In genomic region chr16:1780677-1781072, GRCh38 we compare ENCODE assay signal across 11 cellular contexts. TPM values are rescaled to one million over a fixed set of nuclear protein-coding genes. Genes with fewer than 3 reads are reported as not detected.
DNase-seq lines count a peak whose midpoint lies in the region; ATAC-seq and TF ChIP-seq lines count a peak whose summit lies in the region.
"Had no signal": no experiment of that assay in that cellular context is flagged by ENCODE, and none has a peak within 500 bp of the region (broad histone marks: within the 10 kb centered on the region; RNA-seq: fewer than 3 reads in every experiment).

No MANE protein-coding gene starts in this region.

- H3K36me3 ChIP-seq in OCI-LY1 (ENCODE audit: insufficient read depth, low read length) (peaks cover 52% of the 10 kb centered on the region), endodermal cell (ENCODE audit: control insufficient read depth, insufficient read depth, low read length) (peaks cover 21% of the 10 kb centered on the region)

- no peaks in the 10 kb centered on the region for H3K27me3 ChIP-seq in OCI-LY1 (ENCODE audit: insufficient read depth, low read length)
- no peaks in the 10 kb centered on the region for H3K27me3 ChIP-seq in endodermal cell (ENCODE audit: control insufficient read depth, insufficient read depth, low read length, poor library complexity, severe bottlenecking)

- no peak overlapping the region for H3K27ac ChIP-seq in OCI-LY1 (ENCODE audit: low read depth, low read length, poor library complexity, severe bottlenecking)
- no peak overlapping the region for H3K27ac ChIP-seq in endodermal cell (ENCODE audit: low read depth, low read length)
- H3K27ac ChIP-seq: WERI-Rb-1 had no signal

- H3K36me3 Mint-ChIP-seq in activated naive CD4-positive, alpha-beta T cell treated with anti-CD3 and anti-CD28 coated beads, Interleukin-2, amount 10 ng/mL, durations not matched to agents 7 days and 5 days, result no peaks in the 10 kb centered on the region
- peaks cover 15% of the 10 kb centered on the region for H3K36me3 Mint-ChIP-seq in endodermal cell (ENCODE audit: low read depth)
- H3K36me3 Mint-ChIP-seq in progenitor cell of endocrine pancreas (ENCODE audit: insufficient read depth), result peaks cover 1% of the 10 kb centered on the region

- ATAC-seq in GM21367 (IDR thresholded peaks at IDR 0.05; ENCODE audit: unreplicated experiment), result no peak

- H4K20me1 ChIP-seq in OCI-LY1 (ENCODE audit: insufficient read depth, low read length), result no peaks in the 10 kb centered on the region

- DNase-seq in activated naive CD4-positive, alpha-beta T cell treated with anti-CD3 and anti-CD28 coated beads, Interleukin-2, amount 10 ng/mL, durations not matched to agents 7 days and 5 days, result no peak
- DNase-seq in activated naive CD4-positive, alpha-beta T cell treated with Interleukin-2 at 50 U/mL for 16 hours, result no peak
- no peak for DNase-seq in endodermal cell
- no peak for DNase-seq in progenitor cell of endocrine pancreas (ENCODE audit: low spot score, unreplicated experiment)
- DNase-seq in retina, result no peak
- no peak for DNase-seq in NCI-H526 treated with DMSO at 0.1 percent for 48 hours (lab: John Stamatoyannopoulos, UW)
- DNase-seq: NCI-H1694, OCI-M1 had no signal

- no peaks in the 10 kb centered on the region for H3K27me3 Mint-ChIP-seq in activated naive CD4-positive, alpha-beta T cell treated with anti-CD3 and anti-CD28 coated beads, Interleukin-2, amount 10 ng/mL, durations not matched to agents 7 days and 5 days
- H3K27me3 Mint-ChIP-seq in endodermal cell (ENCODE audit: insufficient read depth), result no peaks in the 10 kb centered on the region
- H3K27me3 Mint-ChIP-seq in progenitor cell of endocrine pancreas, result no peaks in the 10 kb centered on the region

- H3K9me3 ChIP-seq in OCI-LY1 (ENCODE audit: low read length) (no peaks in the 10 kb centered on the region), endodermal cell (ENCODE audit: control insufficient read depth, low read length) (no peaks in the 10 kb centered on the region)

- no peak overlapping the region for H2AFZ ChIP-seq in OCI-LY1 (ENCODE audit: low read length)

- H3K4me2 ChIP-seq in OCI-LY1 (ENCODE audit: low read length), result peak overlapping the region; percentile 82; the same call in 1 of the 2 replicates

- H3K27ac Mint-ChIP-seq in activated naive CD4-positive, alpha-beta T cell treated with anti-CD3 and anti-CD28 coated beads, Interleukin-2, amount 10 ng/mL, durations not matched to agents 7 days and 5 days, result no peak overlapping the region
- peak overlapping the region; percentile 17 for H3K27ac Mint-ChIP-seq in endodermal cell
- H3K27ac Mint-ChIP-seq in progenitor cell of endocrine pancreas, result no peak overlapping the region

- CTCF ChIA-PET in activated naive CD4-positive, alpha-beta T cell treated with anti-CD3 and anti-CD28 coated beads, Interleukin-2, amount 10 ng/mL, durations not matched to agents 7 days and 5 days (lab: Charles Lee), result no interaction called here

- peaks cover 28% of the 10 kb centered on the region for H3K4me1 Mint-ChIP-seq in activated naive CD4-positive, alpha-beta T cell treated with anti-CD3 and anti-CD28 coated beads, Interleukin-2, amount 10 ng/mL, durations not matched to agents 7 days and 5 days
- H3K4me1 Mint-ChIP-seq in endodermal cell (peaks cover 10% of the 10 kb centered on the region), progenitor cell of endocrine pancreas (ENCODE audit: low read depth) (peaks cover 14% of the 10 kb centered on the region)

- no peak for TF ChIP-seq CTCF in OCI-LY1 (IDR thresholded peaks at IDR 0.05; ENCODE audit: low read length)
- no peak for TF ChIP-seq CTCF in endodermal cell (conservative IDR thresholded peaks at IDR 0.05)
- no peak for TF ChIP-seq CTCF in progenitor cell of endocrine pancreas (IDR thresholded peaks at IDR 0.05; ENCODE audit: unreplicated experiment)

- no peaks in the 10 kb centered on the region for H3K9me3 Mint-ChIP-seq in activated naive CD4-positive, alpha-beta T cell treated with anti-CD3 and anti-CD28 coated beads, Interleukin-2, amount 10 ng/mL, durations not matched to agents 7 days and 5 days
- H3K9me3 Mint-ChIP-seq in endodermal cell, result no peaks in the 10 kb centered on the region
- H3K9me3 Mint-ChIP-seq in progenitor cell of endocrine pancreas (ENCODE audit: low read depth), result no peaks in the 10 kb centered on the region

- H3K9ac ChIP-seq in OCI-LY1 (ENCODE audit: low read length) (peak overlapping the region; percentile 73; the same call in 1 of the 2 replicates), endodermal cell (ENCODE audit: extremely low read depth, low read length, poor library complexity, severe bottlenecking) (no peak overlapping the region)

- peaks cover 6% of the 10 kb centered on the region for H3K79me2 ChIP-seq in OCI-LY1 (ENCODE audit: insufficient read depth, low read length)

- H3K4me3 ChIP-seq in OCI-LY1 (ENCODE audit: low read depth, low read length, poor library complexity, severe bottlenecking), result peak overlapping the region; percentile 97
- H3K4me3 ChIP-seq in endodermal cell (ENCODE audit: low read length), result peak overlapping the region; percentile 96

- H3K9me2 ChIP-seq in OCI-LY1 (ENCODE audit: low read depth, low read length), result no peaks in the 10 kb centered on the region

- 87 to 96% methylated on average over 6 of the region's 6 CpGs for WGBS in endodermal cell (ENCODE audit: insufficient coverage in 1 of 2, insufficient read length in 1 of 2), 2 experiments

- peak overlapping the region; percentile 82 for H3K4me3 Mint-ChIP-seq in activated naive CD4-positive, alpha-beta T cell treated with anti-CD3 and anti-CD28 coated beads, Interleukin-2, amount 10 ng/mL, durations not matched to agents 7 days and 5 days
- H3K4me3 Mint-ChIP-seq in endodermal cell (peak overlapping the region; percentile 85), progenitor cell of endocrine pancreas (ENCODE audit: low read depth) (peak overlapping the region; percentile 85)

- H3F3A ChIP-seq in OCI-LY1 (ENCODE audit: insufficient read depth, low read length), result 0 out of 2 replicates have a peak, but pooled peaks cover 3% of the 10 kb centered on the region

- H3K4me1 ChIP-seq in OCI-LY1 (ENCODE audit: insufficient read depth, low read length, severe bottlenecking) (peaks cover 20% of the 10 kb centered on the region), endodermal cell (ENCODE audit: control insufficient read depth, insufficient read depth, low read length) (peaks cover 8% of the 10 kb centered on the region)

RNA-seq across cellular contexts. Expression of gene SPSB3, which starts 1.7 kb away (rescaled TPM):
- total RNA-seq in endodermal cell (10 to 100 TPM; 28.0 to 28.1 TPM), progenitor cell of endocrine pancreas (47.8 and 50.2 TPM in 2 replicates)
- polyA plus RNA-seq in endodermal cell (2013, experiment 1 of 2), result 56.0 TPM
- 48.7 TPM for polyA plus RNA-seq in endodermal cell (2013, experiment 2 of 2)

RNA-seq across cellular contexts. Expression of gene NUBP2, which starts 2.1 kb away (rescaled TPM):
- total RNA-seq in endodermal cell (10 to 100 TPM; 61.1 to 61.5 TPM), progenitor cell of endocrine pancreas (59.9 and 65.4 TPM in 2 replicates)
- polyA plus RNA-seq in endodermal cell (2013, experiment 1 of 2), result 63.0 TPM
- 58.3 TPM for polyA plus RNA-seq in endodermal cell (2013, experiment 2 of 2)

RNA-seq across cellular contexts. Expression of gene MRPS34, which starts 7.7 kb away (rescaled TPM):
- total RNA-seq in endodermal cell (100 to 1,000 TPM; 137 to 164 TPM), progenitor cell of endocrine pancreas (77.2 and 84.6 TPM in 2 replicates)
- 89.8 TPM for polyA plus RNA-seq in endodermal cell (2013, experiment 1 of 2)
- 83.0 TPM for polyA plus RNA-seq in endodermal cell (2013, experiment 2 of 2)

RNA-seq across cellular contexts. Expression of gene EME2, which starts 8.1 kb away (rescaled TPM):
- 10 to 100 TPM; 34.3 to 64.3 TPM for total RNA-seq in endodermal cell
- polyA plus RNA-seq in endodermal cell (2013, experiment 1 of 2), result 10.6 TPM
- polyA plus RNA-seq in endodermal cell (2013, experiment 2 of 2), result 8.8 TPM
- 50.6 and 53.4 TPM in 2 replicates for total RNA-seq in progenitor cell of endocrine pancreas

RNA-seq across cellular contexts. Expression of gene NME3, which starts 9.3 kb away (rescaled TPM):
- total RNA-seq in endodermal cell, result 10 to 100 TPM; 70.3 to 73.6 TPM
- polyA plus RNA-seq in endodermal cell (2013, experiment 1 of 2), result 34.7 TPM
- 37.2 TPM for polyA plus RNA-seq in endodermal cell (2013, experiment 2 of 2)
- 34.4 and 35.3 TPM in 2 replicates for total RNA-seq in progenitor cell of endocrine pancreas
